ENCODE assay signal across 27 cellular contexts in the genomic region with DNA sequence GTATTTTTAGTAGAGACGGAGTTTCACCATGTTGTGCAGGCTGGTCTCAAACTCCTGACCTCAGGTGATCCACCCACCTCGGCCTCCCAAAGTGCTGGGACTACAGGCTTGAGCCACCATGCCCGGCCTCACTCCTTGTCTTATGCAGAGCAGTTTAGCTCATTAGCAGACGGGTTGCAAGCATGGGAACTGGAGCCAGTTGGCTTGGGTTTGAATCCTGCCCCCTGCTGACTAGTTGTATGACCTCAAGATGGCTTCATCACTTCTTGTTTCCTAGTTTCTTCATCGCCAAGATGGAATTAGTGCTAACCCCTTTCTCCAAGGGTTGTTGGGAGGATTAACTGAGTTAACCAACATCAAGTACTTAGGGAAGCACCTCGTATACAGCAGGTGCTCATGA. TPM values are rescaled to one million over a fixed set of nuclear protein-coding genes. Genes with fewer than 3 reads are reported as not detected.
"Had no signal": no experiment of that assay in that cellular context is flagged by ENCODE, and none has a peak within 500 bp of the region (broad histone marks: within the 10 kb centered on the region; RNA-seq: fewer than 3 reads in every experiment).

No MANE protein-coding gene starts in this region.

- H3K4me2 ChIP-seq: hepatocyte had no signal

- H3K27ac Mint-ChIP-seq: activated CD8-positive, alpha-beta memory T cell treated with anti-CD3 and anti-CD28 coated beads, Interleukin-2, amount 10 ng/mL, durations not matched to agents 7 days and 5 days; activated CD8-positive, alpha-beta T cell treated with anti-CD3 and anti-CD28 coated beads for 36 hours; activated T-helper 1 cell treated with anti-CD3 and anti-CD28 coated beads, Interleukin-12 subunit alpha, Interleukin-12 subunit beta, Interleukin-2, Interleukin-4 antibody, amounts not matched to agents 30 ng/mL and 10 ng/mL and 1 ng/mL, durations not matched to agents 14 hours and 24 hours and 36 hours; nephron; type B pancreatic cell had no signal

- H3K4me3 Mint-ChIP-seq: activated CD8-positive, alpha-beta memory T cell treated with anti-CD3 and anti-CD28 coated beads, Interleukin-2, amount 10 ng/mL, durations not matched to agents 7 days and 5 days; activated CD8-positive, alpha-beta T cell treated with anti-CD3 and anti-CD28 coated beads for 36 hours; activated naive CD4-positive, alpha-beta T cell treated with anti-CD3 and anti-CD28 coated beads, Interleukin-2, amount 50 U/mL, for 24 hours; activated T-helper 1 cell treated with anti-CD3 and anti-CD28 coated beads, Interleukin-12 subunit alpha, Interleukin-12 subunit beta, Interleukin-2, Interleukin-4 antibody, amounts not matched to agents 30 ng/mL and 10 ng/mL and 1 ng/mL, durations not matched to agents 14 hours and 24 hours and 36 hours; brain; nephron; type B pancreatic cell had no signal

- H3K9me3 Mint-ChIP-seq: activated CD8-positive, alpha-beta T cell treated with anti-CD3 and anti-CD28 coated beads for 36 hours; activated naive CD4-positive, alpha-beta T cell treated with anti-CD3 and anti-CD28 coated beads, Interleukin-2, amount 50 U/mL, for 24 hours; activated T-helper 1 cell treated with anti-CD3 and anti-CD28 coated beads, Interleukin-12 subunit alpha, Interleukin-12 subunit beta, Interleukin-2, Interleukin-4 antibody, amounts not matched to agents 30 ng/mL and 10 ng/mL and 1 ng/mL, durations not matched to agents 14 hours and 24 hours and 36 hours; brain; nephron; type B pancreatic cell had no signal

- H3K36me3 ChIP-seq: neutrophil, ovary, prostate gland, spleen, thoracic aorta, vagina had no signal

- DNase-seq: activated CD4-positive, alpha-beta T cell treated with anti-CD3 and anti-CD28 coated beads for 48 hours; activated CD4-positive, CD25-positive, alpha-beta regulatory T cell; activated CD8-positive, alpha-beta memory T cell treated with anti-CD3 and anti-CD28 coated beads, Interleukin-2, amount 10 ng/mL, durations not matched to agents 7 days and 5 days; activated CD8-positive, alpha-beta T cell treated with anti-CD3 and anti-CD28 coated beads for 36 hours; activated gamma-delta T cell; anterior cingulate cortex; central memory CD4-positive, alpha-beta T cell; dermis blood vessel endothelial cell; effector CD8-positive, alpha-beta T cell; foreskin melanocyte; ovary; spleen; stimulated activated CD4-positive, alpha-beta T cell treated with anti-CD3 and anti-CD28 coated beads, Interleukin-4, amount 100 ng/mL, for 24 hours; stimulated activated naive CD4-positive, alpha-beta T cell treated with Interleukin-2 at 50 U/mL for 16 hours; T-helper 9 cell had no signal

- H3K27me3 ChIP-seq: ovary, vagina had no signal

- H3K27ac ChIP-seq: neutrophil, ovary, prostate gland, spleen, thoracic aorta, vagina had no signal

- H3K36me3 Mint-ChIP-seq: activated CD8-positive, alpha-beta memory T cell treated with anti-CD3 and anti-CD28 coated beads, Interleukin-2, amount 10 ng/mL, durations not matched to agents 7 days and 5 days; activated naive CD4-positive, alpha-beta T cell treated with anti-CD3 and anti-CD28 coated beads, Interleukin-2, amount 50 U/mL, for 24 hours; brain; type B pancreatic cell had no signal

- H3K9me3 ChIP-seq: neutrophil, ovary, prostate gland, spleen, thoracic aorta, vagina had no signal

- H3K79me2 ChIP-seq: hepatocyte had no signal

- ATAC-seq: activated CD8-positive, alpha-beta memory T cell treated with anti-CD3 and anti-CD28 coated beads, Interleukin-2, amount 10 ng/mL, durations not matched to agents 7 days and 5 days; activated CD8-positive, alpha-beta T cell treated with anti-CD3 and anti-CD28 coated beads for 36 hours; esophagus mucosa had no signal

- H3K4me3 ChIP-seq: hepatocyte, ovary, prostate gland, spleen, thoracic aorta, vagina had no signal

- H2AFZ ChIP-seq: hepatocyte had no signal

- H3K4me1 ChIP-seq: prostate gland, vagina had no signal

- H3K4me1 Mint-ChIP-seq: activated CD8-positive, alpha-beta memory T cell treated with anti-CD3 and anti-CD28 coated beads, Interleukin-2, amount 10 ng/mL, durations not matched to agents 7 days and 5 days; activated naive CD4-positive, alpha-beta T cell treated with anti-CD3 and anti-CD28 coated beads, Interleukin-2, amount 50 U/mL, for 24 hours had no signal

RNA-seq across cellular contexts. Expression of a gene that starts 23.4 kb away (rescaled TPM):
- total RNA-seq: activated CD8-positive, alpha-beta T cell treated with anti-CD3 and anti-CD28 coated beads for 36 hours; activated T-helper 1 cell treated with anti-CD3 and anti-CD28 coated beads, Interleukin-12 subunit alpha, Interleukin-12 subunit beta, Interleukin-2, Interleukin-4 antibody, amounts not matched to agents 30 ng/mL and 10 ng/mL and 1 ng/mL, durations not matched to agents 14 hours and 24 hours and 36 hours; endothelial cell of umbilical vein had no signal
